ENCODE assay signal across 8 cellular contexts in genomic region chr4:177250056-177250696, GRCh38. TPM values are rescaled to one million over a fixed set of nuclear protein-coding genes. Genes with fewer than 3 reads are reported as not detected.
DNase-seq lines count a peak whose midpoint lies in the region; ATAC-seq and TF ChIP-seq lines count a peak whose summit lies in the region.

No MANE protein-coding gene starts in this region.

- TF ChIP-seq CTCF in uterus (IDR thresholded peaks at IDR 0.05), result peak; percentile 35 to 56 (median 46)

- H3K4me3 ChIP-seq in uterus, result no peak overlapping the region

- no peaks in the 10 kb centered on the region for H3K4me1 ChIP-seq in uterus

- peak; percentile 97 for ATAC-seq in GM21529 (IDR thresholded peaks at IDR 0.05; ENCODE audit: unreplicated experiment)

- no peaks in the 10 kb centered on the region for H3K27me3 ChIP-seq in uterus

- no peaks in the 10 kb centered on the region for H3K9me3 ChIP-seq in uterus

- no peaks in the 10 kb centered on the region for H3K36me3 ChIP-seq in uterus

- in situ Hi-C loops in SK-MEL-5 (cut with HindIII; ENCODE audit: low pct_unique_long_range_greater_than_20kb, low sequenced_read_pairs), result no loop called here

- DNase-seq in DMS53 treated with DMSO at 0.1 percent for 48 hours (lab: John Stamatoyannopoulos, UW; ENCODE audit: unreplicated experiment) (peak; percentile 50), HUDEP-2 (lab: John Stamatoyannopoulos, UW; ENCODE audit: unreplicated experiment in 76 of 76) (peak in 59 of 76 experiments; percentile 1 to 77 (median 28)), SK-MEL-5 (ENCODE audit: low read depth, low spot score) (peak; percentile 80), head of caudate nucleus (peak; percentile 32 to 88 (median 68)), posterior cingulate gyrus (peak; percentile 21 to 92 (median 62)), uterus (peak in 1 of 2 donors; percentile 32)
- peak; percentile 67 for DNase-seq in activated naive CD4-positive, alpha-beta T cell treated with Interleukin-2 at 50 U/mL for 16 hours

- intact Hi-C loops in head of caudate nucleus (cut with DNase I), result no loop called here
- intact Hi-C loops in posterior cingulate gyrus (cut with DNase I), result loop anchor here (1.0 kb wide), 1 partner anchor 89 kb away; no protein-coding TSS in a partner anchor
- intact Hi-C loops in uterus (cut with DNase I; ENCODE audit: low total_unique reads), result no loop called here

- no peak overlapping the region for H3K27ac ChIP-seq in uterus

- no peak for TF ChIP-seq POLR2A in uterus (IDR thresholded peaks at IDR 0.05)

RNA-seq across cellular contexts. Expression of gene NEIL3, which starts 59.5 kb away (rescaled TPM):
- total RNA-seq in SK-MEL-5 (2014; rRNA removed; shearing (Covaris generic)), result 7.4 and 9.0 TPM in 2 replicates
- polyA plus RNA-seq in SK-MEL-5 (2015; cell fraction: cytosol; rRNA removed), result 9.7 and 9.8 TPM in 2 replicates
- 9.0 and 16.1 TPM in 2 replicates for polyA plus RNA-seq in SK-MEL-5 (2015; cell fraction: nucleus; rRNA removed)
- 1 to 10 TPM in 1 of 4 donors, not detected in 3; 8.3 TPM for total RNA-seq in uterus
